8 cellular contexts compared by ENCODE assay signal in genomic region chr6:36682328-36683144, GRCh38. TPM values are rescaled to one million over a fixed set of nuclear protein-coding genes. Genes with fewer than 3 reads are reported as not detected.
DNase-seq lines count a peak whose midpoint lies in the region; ATAC-seq, FAIRE-seq and TF ChIP-seq lines count a peak whose summit lies in the region.

No MANE protein-coding gene starts in this region.

- no peak for FAIRE-seq in kidney (lab: Jason Lieb, UNC)

- CTCF ChIA-PET in HEK293T (lab: Yijun Ruan, JAX): interaction anchor here (0.6 to 1.3 kb wide), 3 partner anchors 59 to 68 kb away, joined by 3 read pairs; no protein-coding TSS in a partner anchor

- DNase-seq in EH (ENCODE audit: low read depth) (peak; percentile 47), HL-60 (ENCODE audit: low read depth in 1 of 2, low spot score in 1 of 2) (peak; percentile 66 to 88), kidney (peak; percentile 89), HEK293T (ENCODE audit: extremely low spot score) (no peak)
- peak; percentile 68 for DNase-seq in activated effector memory CD4-positive, alpha-beta T cell treated with Interleukin-2 at 50 U/mL for 16 hours
- peak in 2 of 3 donors; percentile 50 to 55 for DNase-seq in stimulated activated CD4-positive, alpha-beta T cell treated with anti-CD3 and anti-CD28 coated beads, TNF-alpha, amount 100 ng/mL, for 48 hours (ENCODE audit: low read depth in 3 of 3)

- peaks cover 60% of the 10 kb centered on the region for H3K4me1 ChIP-seq in OCI-LY1 (ENCODE audit: insufficient read depth, low read length, severe bottlenecking)
- H3K4me1 ChIP-seq in kidney (ENCODE audit: control insufficient read depth in 1 of 2, insufficient read depth in 1 of 2, low read depth in 1 of 2, low read length in 2 of 2): peaks cover 17 to 22% of the 10 kb centered on the region in 2 donors

- H3K27me3 ChIP-seq in HL-60 (ENCODE audit: insufficient read depth, poor library complexity, severe bottlenecking) (peaks cover 11% of the 10 kb centered on the region), OCI-LY1 (ENCODE audit: insufficient read depth, low read length) (no peaks in the 10 kb centered on the region)

- no peaks in the 10 kb centered on the region for H3K36me3 ChIP-seq in OCI-LY1 (ENCODE audit: insufficient read depth, low read length)
- peaks cover 8 to 20% of the 10 kb centered on the region in 2 donors for H3K36me3 ChIP-seq in kidney (ENCODE audit: control insufficient read depth in 1 of 2, insufficient read depth in 2 of 2, low read length in 2 of 2)

- no peaks in the 10 kb centered on the region for H3K9me2 ChIP-seq in OCI-LY1 (ENCODE audit: low read depth, low read length)

- TF ChIP-seq CTCF in HL-60 (IDR thresholded peaks at IDR 0.05; ENCODE audit: insufficient read depth, low read length) (no peak), OCI-LY1 (IDR thresholded peaks at IDR 0.05; ENCODE audit: low read length) (no peak), kidney (IDR thresholded peaks at IDR 0.05; ENCODE audit: borderline replicate concordance, extremely low read depth, insufficient read depth) (no peak)

- POLR2A ChIA-PET in HEK293T (lab: Yijun Ruan, JAX): interaction anchor here (1.1 kb wide), 1 partner anchor 15 kb away, joined by 5 read pairs; no protein-coding TSS in a partner anchor

- no peaks in the 10 kb centered on the region for H4K20me1 ChIP-seq in OCI-LY1 (ENCODE audit: insufficient read depth, low read length)

- H3F3A ChIP-seq in OCI-LY1 (ENCODE audit: insufficient read depth, low read length): 0 out of 2 replicates have a peak, but pooled peaks cover 3% of the 10 kb centered on the region

- H3K4me3 ChIP-seq in HL-60 (replicated peaks; ENCODE audit: insufficient read depth, low read length): no peak overlapping the region
- no peak overlapping the region for H3K4me3 ChIP-seq in OCI-LY1 (ENCODE audit: low read depth, low read length, poor library complexity, severe bottlenecking)
- no peak overlapping the region for H3K4me3 ChIP-seq in kidney (ENCODE audit: low read length in 2 of 2)

- H3K9me3 ChIP-seq in OCI-LY1 (ENCODE audit: low read length) (no peaks in the 10 kb centered on the region), kidney (ENCODE audit: control insufficient read depth in 1 of 2, low read length in 2 of 2) (no peaks in the 10 kb centered on the region)

- intact Hi-C loops in kidney (cut with DNase I): no loop called here

- no peak for ATAC-seq in GM19455 (IDR thresholded peaks at IDR 0.05; ENCODE audit: unreplicated experiment)

- peak overlapping the region; percentile 11; the same call in 1 of the 2 replicates for H3K4me2 ChIP-seq in OCI-LY1 (ENCODE audit: low read length)

- H3K27ac ChIP-seq in HL-60 (replicated peaks): no peak overlapping the region; the same call in 1 of the 2 replicates
- peak overlapping the region; percentile 48 for H3K27ac ChIP-seq in OCI-LY1 (ENCODE audit: low read depth, low read length, poor library complexity, severe bottlenecking)
- H3K27ac ChIP-seq in kidney (ENCODE audit: low read depth in 2 of 2, low read length in 2 of 2): peak overlapping the region in 1 of 2 donors; percentile 42

- H3K9ac ChIP-seq in OCI-LY1 (ENCODE audit: low read length) (no peak overlapping the region; the same call in 1 of the 2 replicates), kidney (ENCODE audit: low read length in 2 of 2) (peak overlapping the region in 1 of 2 donors; percentile 7)

- H2AFZ ChIP-seq in OCI-LY1 (ENCODE audit: low read length): no peak overlapping the region

- no peaks in the 10 kb centered on the region for H3K79me2 ChIP-seq in OCI-LY1 (ENCODE audit: insufficient read depth, low read length)

TF ChIP-seq in HEK293T, 16 proteins besides CTCF, POLR2A, EP300 and RAD21:
- no peak for TF ChIP-seq L3MBTL2 (conservative IDR thresholded peaks at IDR 0.05)

RNA-seq across cellular contexts. Expression of gene CDKN1A, which starts 4.0 kb away (rescaled TPM):
- total RNA-seq in kidney: 66.2 TPM
- polyA plus RNA-seq in kidney (ENCODE audit: insufficient read depth, low read depth, low replicate concordance): 46.4 TPM

RNA-seq across cellular contexts. Expression of gene RAB44, which starts 15.1 kb away (rescaled TPM):
- 1.5 TPM for total RNA-seq in kidney
- not detected for polyA plus RNA-seq in kidney (ENCODE audit: insufficient read depth, low read depth, low replicate concordance)
